In genomic region chr2:65430515-65431416, GRCh38 we compare ENCODE assay signal across 8 cellular contexts. TPM values are rescaled to one million over a fixed set of nuclear protein-coding genes. Genes with fewer than 3 reads are reported as not detected.
DNase-seq lines count a peak whose midpoint lies in the region; ATAC-seq and TF ChIP-seq lines count a peak whose summit lies in the region.

No MANE protein-coding gene starts in this region.

- peak; percentile 40; the same call in 1 of the 2 replicates for TF ChIP-seq CTCF in OCI-LY7 (conservative IDR thresholded peaks at IDR 0.05; ENCODE audit: low read length)
- TF ChIP-seq CTCF in natural killer cell (IDR thresholded peaks at IDR 0.05) = no peak
- TF ChIP-seq CTCF in stomach (IDR thresholded peaks at IDR 0.05) = peak in 1 of 7 experiments; percentile 13

- H3K9me2 ChIP-seq in OCI-LY7 (ENCODE audit: insufficient read depth, low read length) = no peaks in the 10 kb centered on the region

- 0 to 1% (median 0%) methylated on average over 52 to 95 of the region's 95 CpGs for WGBS in stomach, 5 donors

- H3K4me1 Mint-ChIP-seq in CD4-positive, alpha-beta memory T cell = peaks cover 4 to 27% (median 6%) of the 10 kb centered on the region in 4 donors
- peaks cover 0 to 6% (median 5%) of the 10 kb centered on the region in 3 donors for H3K4me1 Mint-ChIP-seq in IgD-negative memory B cell
- H3K4me1 Mint-ChIP-seq in activated T-cell treated with anti-CD3 and anti-CD28 coated beads, Interleukin-2, amount 50 U/mL, for 72 hours (ENCODE audit: low read depth) = peaks cover 7% of the 10 kb centered on the region
- H3K4me1 Mint-ChIP-seq in natural killer cell = peaks cover 13 to 17% of the 10 kb centered on the region in 2 donors

- H2AFZ ChIP-seq in OCI-LY7 (ENCODE audit: low read length) = no peak overlapping the region

- H3K9me3 Mint-ChIP-seq in CD4-positive, alpha-beta memory T cell = no peaks in the 10 kb centered on the region
- H3K9me3 Mint-ChIP-seq in IgD-negative memory B cell (no peaks in the 10 kb centered on the region), natural killer cell (no peaks in the 10 kb centered on the region)
- no peaks in the 10 kb centered on the region for H3K9me3 Mint-ChIP-seq in activated T-cell treated with anti-CD3 and anti-CD28 coated beads, Interleukin-2, amount 50 U/mL, for 72 hours

- intact Hi-C loops in CD4-positive, alpha-beta memory T cell (cut with micrococcal nuclease) = loop anchor here (2.0 to 10.0 kb wide), 6 partner anchors 48 to 906 kb away; partner anchors contain the start of genes AFTPH and RAB1A
- intact Hi-C loops in OCI-LY7 (cut with micrococcal nuclease; ENCODE audit: unreplicated experiment) = loop anchor here (1.0 to 2.0 kb wide), 4 partner anchors 40 to 165 kb away; no protein-coding TSS in a partner anchor
- intact Hi-C loops in natural killer cell (cut with micrococcal nuclease) = loop anchor here (1.0 kb wide), 1 partner anchor 202 kb away; no protein-coding TSS in a partner anchor
- intact Hi-C loops in stomach (cut with DNase I; ENCODE audit: low total_unique reads) = loop anchor here (10.0 kb wide), 1 partner anchor 166 kb away; no protein-coding TSS in a partner anchor

- POLR2A ChIA-PET in CD4-positive, alpha-beta memory T cell (lab: Charles Lee; ENCODE audit: partially characterized antibody) = interaction anchor here (1.3 to 1.9 kb wide), 2 partner anchors 10 to 15 kb away, joined by 4 to 5 read pairs; no protein-coding TSS in a partner anchor
- POLR2A ChIA-PET in OCI-LY7 (lab: Charles Lee) = interaction anchor here (0.6 to 1.0 kb wide), 3 partner anchors 42 to 201 kb away, joined by 4 to 7 read pairs (median 6); no protein-coding TSS in a partner anchor

- peaks cover 23% of the 10 kb centered on the region; the same call in 1 of the 2 replicates for H4K20me1 ChIP-seq in OCI-LY7 (ENCODE audit: insufficient read depth, low read length)

- no TSS peak for BruUV-seq in OCI-LY7 (replicated peaks; lab: Mats Ljungman, UMichigan)

- H3K4me3 ChIP-seq in CD4-positive, alpha-beta memory T cell (ENCODE audit: low read length in 2 of 2) = peak overlapping the region; percentile 39 to 62
- peak overlapping the region; percentile 93 for H3K4me3 ChIP-seq in OCI-LY7 (ENCODE audit: low read depth, low read length, poor library complexity, severe bottlenecking)
- H3K4me3 ChIP-seq in stomach = peak overlapping the region; percentile 74 to 93 (median 79)

- H3K4me1 ChIP-seq in CD4-positive, alpha-beta memory T cell (ENCODE audit: insufficient read depth, low read length) = peaks cover 22% of the 10 kb centered on the region
- H3K4me1 ChIP-seq in OCI-LY7 (ENCODE audit: insufficient read depth, low read length, poor library complexity, severe bottlenecking) = peaks cover 40% of the 10 kb centered on the region
- peaks cover 0 to 37% (median 31%) of the 10 kb centered on the region in 4 donors for H3K4me1 ChIP-seq in stomach

- H3K27me3 Mint-ChIP-seq in CD4-positive, alpha-beta memory T cell = peaks cover 3 to 23% of the 10 kb centered on the region in 2 donors
- H3K27me3 Mint-ChIP-seq in IgD-negative memory B cell (peaks cover 30% of the 10 kb centered on the region), natural killer cell (ENCODE audit: low read depth in 2 of 2) (peaks cover 0 to 3% of the 10 kb centered on the region in 2 donors)
- peaks cover 38% of the 10 kb centered on the region for H3K27me3 Mint-ChIP-seq in activated T-cell treated with anti-CD3 and anti-CD28 coated beads, Interleukin-2, amount 50 U/mL, for 72 hours (ENCODE audit: low read depth)

- H3K27ac Mint-ChIP-seq in CD4-positive, alpha-beta memory T cell = peak overlapping the region; percentile 76 to 93 (median 84)
- H3K27ac Mint-ChIP-seq in IgD-negative memory B cell (peak overlapping the region in 2 of 3 donors; percentile 93 to 95), natural killer cell (peak overlapping the region in 1 of 2 donors; percentile 92)
- no peak overlapping the region for H3K27ac Mint-ChIP-seq in activated T-cell treated with anti-CD3 and anti-CD28 coated beads, Interleukin-2, amount 50 U/mL, for 72 hours

- H3K4me3 Mint-ChIP-seq in CD4-positive, alpha-beta memory T cell = peak overlapping the region; percentile 90 to 98 (median 93)
- H3K4me3 Mint-ChIP-seq in IgD-negative memory B cell = peak overlapping the region; percentile 86 to 97 (median 95)
- peak overlapping the region; percentile 90 to 95 for H3K4me3 Mint-ChIP-seq in activated T-cell treated with anti-CD3 and anti-CD28 coated beads, Interleukin-2, amount 50 U/mL, for 72 hours
- peak overlapping the region; percentile 95 for H3K4me3 Mint-ChIP-seq in natural killer cell

- H3K79me2 ChIP-seq in OCI-LY7 (ENCODE audit: insufficient read depth, low read depth, low read length) = peaks cover 46% of the 10 kb centered on the region

- H3K36me3 Mint-ChIP-seq in CD4-positive, alpha-beta memory T cell = peaks cover 0 to 18% of the 10 kb centered on the region in 2 donors
- H3K36me3 Mint-ChIP-seq in IgD-negative memory B cell (no peaks in the 10 kb centered on the region), natural killer cell (no peaks in the 10 kb centered on the region)
- H3K36me3 Mint-ChIP-seq in activated T-cell treated with anti-CD3 and anti-CD28 coated beads, Interleukin-2, amount 50 U/mL, for 72 hours (ENCODE audit: insufficient read depth in 2 of 2) = peaks cover 0 to 5% of the 10 kb centered on the region in 2 donors

- no peak for TF ChIP-seq POLR2A in stomach (IDR thresholded peaks at IDR 0.05)

- TF ChIP-seq EP300 in stomach (IDR thresholded peaks at IDR 0.05) = no peak

- DNase-seq in CD4-positive, alpha-beta memory T cell = peak; percentile 69 to 79 (median 75)
- DNase-seq in OCI-LY7 (ENCODE audit: low spot score) (peak; percentile 89), fibroblast of peridontal ligament (ENCODE audit: extremely low read depth) (peak; percentile 38), natural killer cell (peak; percentile 47), stomach (peak; percentile 62)
- DNase-seq in activated T-cell treated with anti-CD3 and anti-CD28 coated beads, Interleukin-2, amount 50 U/mL, for 72 hours = peak; percentile 64 to 66

- peak; percentile 40 for ATAC-seq in GM21447 (IDR thresholded peaks at IDR 0.05; ENCODE audit: unreplicated experiment)
- peak; percentile 58 to 70 for ATAC-seq in activated T-cell treated with anti-CD3 and anti-CD28 coated beads, Interleukin-2, amount 50 U/mL, for 72 hours (replicated peaks in 1 of 2)
- peak; percentile 30 to 59 (median 56) for ATAC-seq in natural killer cell

- H3K27me3 ChIP-seq in CD4-positive, alpha-beta memory T cell (ENCODE audit: insufficient read depth, low read length) = peaks cover 10% of the 10 kb centered on the region
- H3K27me3 ChIP-seq in stomach = no peaks in the 10 kb centered on the region

- H3K4me2 ChIP-seq in OCI-LY7 (ENCODE audit: low read length) = peak overlapping the region; percentile 79

- no peaks in the 10 kb centered on the region for H3K9me3 ChIP-seq in CD4-positive, alpha-beta memory T cell (ENCODE audit: control insufficient read depth in 1 of 2, low read length in 2 of 2)
- H3K9me3 ChIP-seq in OCI-LY7 (ENCODE audit: low read length) (no peaks in the 10 kb centered on the region), stomach (no peaks in the 10 kb centered on the region)

- CTCF ChIA-PET in CD4-positive, alpha-beta memory T cell (lab: Charles Lee; ENCODE audit: partially characterized antibody) = no interaction called here
- CTCF ChIA-PET in OCI-LY7 (lab: Charles Lee; ENCODE audit: unreplicated experiment) = interaction anchor here (0.6 kb wide), 1 partner anchor 22 kb away, joined by 3 read pairs; no protein-coding TSS in a partner anchor

- no peak overlapping the region for H3K27ac ChIP-seq in CD4-positive, alpha-beta memory T cell (ENCODE audit: low read depth, low read length)
- H3K27ac ChIP-seq in OCI-LY7 (ENCODE audit: low read depth, low read length, poor library complexity, severe bottlenecking) (peak overlapping the region; percentile 77), stomach (peak overlapping the region; percentile 93 to 98 (median 97))

- no peaks in the 10 kb centered on the region for H3K36me3 ChIP-seq in CD4-positive, alpha-beta memory T cell (ENCODE audit: insufficient read depth, low read length)
- H3K36me3 ChIP-seq in OCI-LY7 (ENCODE audit: insufficient read depth, low read length) (peaks cover 12% of the 10 kb centered on the region; the same call in 1 of the 2 replicates), stomach (no peaks in the 10 kb centered on the region)

RNA-seq across cellular contexts. Expression of gene SPRED2, which starts 1.6 kb away (rescaled TPM):
- under 1 TPM; 0.52 to 0.72 TPM for total RNA-seq in CD4-positive, alpha-beta memory T cell
- 1 to 10 TPM in 1 of 2 donors, under 1 TPM in 1; 0.27 to 1.3 TPM for polyA plus RNA-seq in CD4-positive, alpha-beta memory T cell
- 0.94 TPM for polyA plus RNA-seq in IgD-negative memory B cell
- total RNA-seq in OCI-LY7 (2014; rRNA removed; shearing (Covaris generic)) = 4.9 and 8.0 TPM in 2 replicates
- total RNA-seq in OCI-LY7 (2022) = 41.9 and 49.1 TPM in 2 replicates
- total RNA-seq in activated T-cell treated with anti-CD3 and anti-CD28 coated beads, Interleukin-2, amount 50 U/mL, for 72 hours = 1 to 10 TPM; 3.1 to 4.3 TPM
- 1 to 10 TPM; 3.8 to 8.6 (median 8.3) TPM for total RNA-seq in natural killer cell
- total RNA-seq in stomach = 10 to 100 TPM in 3 of 5 donors, 1 to 10 TPM in 2; 6.4 to 23.3 (median 12.9) TPM
- polyA plus RNA-seq in stomach = 10 to 100 TPM in 2 of 3 donors, 1 to 10 TPM in 1; 7.0 to 21.1 (median 10.1) TPM

Comparison
In these comparisons a context has a peak if more than half of its experiments do, and no peak if none do; other contexts are left out.
1. DNase-seq: peak in every context shown above with its lines; median percentile 89 in OCI-LY7; 75 in CD4-positive, alpha-beta memory T cell; 65 in activated T-cell treated with anti-CD3 and anti-CD28 coated beads, Interleukin-2, amount 50 U/mL, for 72 hours; 62 in stomach; 47 in natural killer cell; 38 in fibroblast of peridontal ligament.